ENCODE assay signal across 25 cellular contexts in genomic region chr7:99789441-99790070, GRCh38. TPM values are rescaled to one million over a fixed set of nuclear protein-coding genes. Genes with fewer than 3 reads are reported as not detected.
DNase-seq lines count a peak whose midpoint lies in the region; ATAC-seq, FAIRE-seq and TF ChIP-seq lines count a peak whose summit lies in the region.
"Had no signal": no experiment of that assay in that cellular context is flagged by ENCODE, and none has a peak within 500 bp of the region (broad histone marks: within the 10 kb centered on the region; RNA-seq: fewer than 3 reads in every experiment).

No MANE protein-coding gene starts in this region.

- no peaks in the 10 kb centered on the region for H3K27me3 Mint-ChIP-seq in activated CD4-positive, alpha-beta T cell treated with anti-CD3 and anti-CD28 coated beads, Interleukin-2, amount 10 ng/mL, durations not matched to agents 7 days and 5 days
- H3K27me3 Mint-ChIP-seq in activated naive CD8-positive, alpha-beta T cell treated with anti-CD3 and anti-CD28 coated beads, Interleukin-2, amount 50 U/mL, for 24 hours = peaks cover 6% of the 10 kb centered on the region
- peaks cover 0 to 3% of the 10 kb centered on the region in 2 donors for H3K27me3 Mint-ChIP-seq in natural killer cell treated with Interleukin-12 subunit alpha and Interleukin-12 subunit beta and Interleukin-15 and Interleukin-18, amount 100 ng/mL, for 72 hours

- FAIRE-seq in GM12892 (lab: Jason Lieb, UNC) (peak; percentile 63), D721Med (lab: Jason Lieb, UNC) (no peak)

- TF ChIP-seq CTCF in D721Med (IDR thresholded peaks at IDR 0.05; ENCODE audit: insufficient read depth, missing control alignments) = no peak

- no peak overlapping the region for H3K27ac Mint-ChIP-seq in activated CD4-positive, alpha-beta T cell treated with anti-CD3 and anti-CD28 coated beads, Interleukin-2, amount 10 ng/mL, durations not matched to agents 7 days and 5 days
- H3K27ac Mint-ChIP-seq in activated naive CD8-positive, alpha-beta T cell treated with anti-CD3 and anti-CD28 coated beads, Interleukin-2, amount 50 U/mL, for 24 hours = peak overlapping the region; percentile 17
- peak overlapping the region; percentile 2 to 7 for H3K27ac Mint-ChIP-seq in natural killer cell treated with Interleukin-12 subunit alpha and Interleukin-12 subunit beta and Interleukin-15 and Interleukin-18, amount 100 ng/mL, for 72 hours
- H3K27ac Mint-ChIP-seq: naive B cell had no signal

- no peaks in the 10 kb centered on the region for H3K36me3 Mint-ChIP-seq in activated CD4-positive, alpha-beta T cell treated with anti-CD3 and anti-CD28 coated beads, Interleukin-2, amount 10 ng/mL, durations not matched to agents 7 days and 5 days (ENCODE audit: low read depth)
- H3K36me3 Mint-ChIP-seq in activated naive CD8-positive, alpha-beta T cell treated with anti-CD3 and anti-CD28 coated beads, Interleukin-2, amount 50 U/mL, for 24 hours (ENCODE audit: low read depth) = peaks cover 2% of the 10 kb centered on the region
- H3K36me3 Mint-ChIP-seq in natural killer cell treated with Interleukin-12 subunit alpha and Interleukin-12 subunit beta and Interleukin-15 and Interleukin-18, amount 100 ng/mL, for 72 hours = no peaks in the 10 kb centered on the region
- H3K36me3 Mint-ChIP-seq: activated naive CD8-positive, alpha-beta T cell treated with anti-CD3 and anti-CD28 coated beads, Interleukin-2, amount 10 ng/mL, durations not matched to agents 7 days and 5 days; naive B cell had no signal

- POLR2A ChIA-PET in activated CD4-positive, alpha-beta T cell treated with anti-CD3 and anti-CD28 coated beads, Interleukin-2, amount 10 ng/mL, durations not matched to agents 7 days and 5 days (lab: Charles Lee) = no interaction called here

- no peak for ATAC-seq in activated naive CD8-positive, alpha-beta T cell treated with anti-CD3 and anti-CD28 coated beads, Interleukin-2, amount 50 U/mL, for 24 hours
- ATAC-seq in natural killer cell treated with Interleukin-12 subunit alpha and Interleukin-12 subunit beta and Interleukin-15 and Interleukin-18, amount 100 ng/mL, for 72 hours = no peak
- no peak for ATAC-seq in GM19324 (IDR thresholded peaks at IDR 0.05; ENCODE audit: low FRiP score, unreplicated experiment)

- H3K4me1 Mint-ChIP-seq in activated CD4-positive, alpha-beta T cell treated with anti-CD3 and anti-CD28 coated beads, Interleukin-2, amount 10 ng/mL, durations not matched to agents 7 days and 5 days = peaks cover 15% of the 10 kb centered on the region
- peaks cover 38% of the 10 kb centered on the region for H3K4me1 Mint-ChIP-seq in activated naive CD8-positive, alpha-beta T cell treated with anti-CD3 and anti-CD28 coated beads, Interleukin-2, amount 50 U/mL, for 24 hours
- peaks cover 29 to 36% of the 10 kb centered on the region in 2 donors for H3K4me1 Mint-ChIP-seq in natural killer cell treated with Interleukin-12 subunit alpha and Interleukin-12 subunit beta and Interleukin-15 and Interleukin-18, amount 100 ng/mL, for 72 hours (ENCODE audit: low read depth in 2 of 2)
- H3K4me1 Mint-ChIP-seq: naive B cell had no signal

- no peaks in the 10 kb centered on the region for H3K9me3 Mint-ChIP-seq in activated CD4-positive, alpha-beta T cell treated with anti-CD3 and anti-CD28 coated beads, Interleukin-2, amount 10 ng/mL, durations not matched to agents 7 days and 5 days
- H3K9me3 Mint-ChIP-seq in activated naive CD8-positive, alpha-beta T cell treated with anti-CD3 and anti-CD28 coated beads, Interleukin-2, amount 50 U/mL, for 24 hours = no peaks in the 10 kb centered on the region
- H3K9me3 Mint-ChIP-seq in natural killer cell treated with Interleukin-12 subunit alpha and Interleukin-12 subunit beta and Interleukin-15 and Interleukin-18, amount 100 ng/mL, for 72 hours = no peaks in the 10 kb centered on the region
- H3K9me3 Mint-ChIP-seq: naive B cell had no signal

- H3K4me3 Mint-ChIP-seq in activated CD4-positive, alpha-beta T cell treated with anti-CD3 and anti-CD28 coated beads, Interleukin-2, amount 10 ng/mL, durations not matched to agents 7 days and 5 days = no peak overlapping the region
- H3K4me3 Mint-ChIP-seq in activated naive CD8-positive, alpha-beta T cell treated with anti-CD3 and anti-CD28 coated beads, Interleukin-2, amount 50 U/mL, for 24 hours = no peak overlapping the region
- H3K4me3 Mint-ChIP-seq in natural killer cell treated with Interleukin-12 subunit alpha and Interleukin-12 subunit beta and Interleukin-15 and Interleukin-18, amount 100 ng/mL, for 72 hours = no peak overlapping the region
- H3K4me3 Mint-ChIP-seq: activated naive CD8-positive, alpha-beta T cell treated with anti-CD3 and anti-CD28 coated beads, Interleukin-2, amount 10 ng/mL, durations not matched to agents 7 days and 5 days; naive B cell had no signal

- TF ChIP-seq POLR2A in GM12892 (IDR thresholded peaks at IDR 0.05; ENCODE audit: low read depth, low read length) = no peak

- CTCF ChIA-PET in activated CD4-positive, alpha-beta T cell treated with anti-CD3 and anti-CD28 coated beads, Interleukin-2, amount 10 ng/mL, durations not matched to agents 7 days and 5 days (lab: Charles Lee) = no interaction called here

- peak; percentile 20 for DNase-seq in activated CD4-positive, alpha-beta T cell treated with anti-CD3 and anti-CD28 coated beads for 48 hours
- DNase-seq in activated CD4-positive, alpha-beta T cell treated with anti-CD3 and anti-CD28 coated beads, Interleukin-2, amount 10 ng/mL, durations not matched to agents 7 days and 5 days = no peak
- DNase-seq in GM12892 (ENCODE audit: insufficient read length) = no peak
- no peak for DNase-seq in activated naive CD8-positive, alpha-beta T cell treated with anti-CD3 and anti-CD28 coated beads, Interleukin-2, amount 50 U/mL, for 24 hours
- DNase-seq in natural killer cell treated with Interleukin-12 subunit alpha and Interleukin-12 subunit beta and Interleukin-15 and Interleukin-18, amount 100 ng/mL, for 72 hours (ENCODE audit: low spot score) = no peak
- no peak for DNase-seq in CD1c-positive myeloid dendritic cell (ENCODE audit: extremely low spot score)
- no peak for DNase-seq in D721Med (ENCODE audit: insufficient read length, low spot score)
- DNase-seq: 8988T; activated CD4-positive, CD25-positive, alpha-beta regulatory T cell; activated CD8-positive, alpha-beta memory T cell treated with anti-CD3 and anti-CD28 coated beads, Interleukin-2, amount 50 U/mL, for 4 hours; activated naive CD8-positive, alpha-beta T cell treated with anti-CD3 and anti-CD28 coated beads, Interleukin-2, amount 10 ng/mL, durations not matched to agents 7 days and 5 days; dermis blood vessel endothelial cell; erythroblast; GF-D8; glutamatergic neuron; naive B cell; NCI-H1694 treated with DMSO at 0.1 percent for 48 hours; NCI-H2227 treated with DMSO at 0.1 percent for 48 hours; PC-9; posterior cingulate gyrus had no signal

RNA-seq across cellular contexts. Expression of gene CYP3A4, which starts 5.6 kb away (rescaled TPM):
- not detected for total RNA-seq in activated CD4-positive, alpha-beta T cell treated with anti-CD3 and anti-CD28 coated beads, Interleukin-2, amount 10 ng/mL, durations not matched to agents 7 days and 5 days
- polyA plus RNA-seq in GM12892 (2012; ENCODE audit: missing spikeins) = not detected
- total RNA-seq in natural killer cell treated with Interleukin-12 subunit alpha and Interleukin-12 subunit beta and Interleukin-15 and Interleukin-18, amount 100 ng/mL, for 72 hours = not detected
- total RNA-seq: activated naive CD8-positive, alpha-beta T cell treated with anti-CD3 and anti-CD28 coated beads, Interleukin-2, amount 10 ng/mL, durations not matched to agents 7 days and 5 days; dermis blood vessel endothelial cell; lung microvascular endothelial cell; PC-9; SK-MEL-5; T-helper 2 cell treated with Interferon-gamma antibody and Interleukin-4, amounts not matched to agents 100 ng/mL and 5 ng/mL, for 36 hours had no signal

RNA-seq across cellular contexts. Expression of gene CYP3A43, which starts 38.3 kb away (rescaled TPM):
- total RNA-seq in activated CD4-positive, alpha-beta T cell treated with anti-CD3 and anti-CD28 coated beads, Interleukin-2, amount 10 ng/mL, durations not matched to agents 7 days and 5 days = not detected
- polyA plus RNA-seq in GM12892 (2012; ENCODE audit: missing spikeins) = not detected
- total RNA-seq in natural killer cell treated with Interleukin-12 subunit alpha and Interleukin-12 subunit beta and Interleukin-15 and Interleukin-18, amount 100 ng/mL, for 72 hours = not detected
- total RNA-seq: activated naive CD8-positive, alpha-beta T cell treated with anti-CD3 and anti-CD28 coated beads, Interleukin-2, amount 10 ng/mL, durations not matched to agents 7 days and 5 days; breast epithelium; dermis blood vessel endothelial cell; lung microvascular endothelial cell; PC-9; SK-MEL-5; T-helper 2 cell treated with Interferon-gamma antibody and Interleukin-4, amounts not matched to agents 100 ng/mL and 5 ng/mL, for 36 hours had no signal

RNA-seq across cellular contexts. Expression of gene CYP3A7, which starts 54.6 kb away (rescaled TPM):
- total RNA-seq in activated CD4-positive, alpha-beta T cell treated with anti-CD3 and anti-CD28 coated beads, Interleukin-2, amount 10 ng/mL, durations not matched to agents 7 days and 5 days = not detected
- not detected for polyA plus RNA-seq in GM12892 (2012; ENCODE audit: missing spikeins)
- not detected for total RNA-seq in natural killer cell treated with Interleukin-12 subunit alpha and Interleukin-12 subunit beta and Interleukin-15 and Interleukin-18, amount 100 ng/mL, for 72 hours
- total RNA-seq: activated naive CD8-positive, alpha-beta T cell treated with anti-CD3 and anti-CD28 coated beads, Interleukin-2, amount 10 ng/mL, durations not matched to agents 7 days and 5 days; dermis blood vessel endothelial cell; lung microvascular endothelial cell; PC-9; SK-MEL-5; T-helper 2 cell treated with Interferon-gamma antibody and Interleukin-4, amounts not matched to agents 100 ng/mL and 5 ng/mL, for 36 hours had no signal
